19 cellular contexts compared by ENCODE assay signal in genomic region chr3:145170101-145170500, GRCh38.
"Had no signal": no experiment of that assay in that cellular context is flagged by ENCODE, and none has a peak within 500 bp of the region (broad histone marks: within the 10 kb centered on the region; RNA-seq: fewer than 3 reads in every experiment).

No MANE protein-coding gene starts in this region.

- H3K9me3 ChIP-seq: esophagus muscularis mucosa, gastrocnemius medialis, prostate gland, spleen, thoracic aorta had no signal

- H3K27ac ChIP-seq: esophagus muscularis mucosa, gastrocnemius medialis, prostate gland, spleen, thoracic aorta had no signal

- H3K36me3 ChIP-seq: esophagus muscularis mucosa, gastrocnemius medialis, prostate gland, spleen, thoracic aorta had no signal

- H3K27me3 ChIP-seq: esophagus muscularis mucosa, gastrocnemius medialis, spleen had no signal

- H3K4me3 ChIP-seq: esophagus muscularis mucosa, gastrocnemius medialis, prostate gland, spleen, thoracic aorta had no signal

- H3K4me1 ChIP-seq: gastrocnemius medialis, prostate gland, spleen had no signal

- DNase-seq: activated CD4-positive, alpha-beta memory T cell treated with anti-CD3 and anti-CD28 coated beads, Interleukin-2, amount 10 ng/mL, durations not matched to agents 7 days and 5 days; activated CD4-positive, alpha-beta T cell treated with anti-CD3 and anti-CD28 coated beads for 4 hours; activated CD4-positive, CD25-positive, alpha-beta regulatory T cell; activated effector memory CD4-positive, alpha-beta T cell treated with Interleukin-2 at 50 U/mL for 16 hours; activated naive CD4-positive, alpha-beta T cell treated with anti-CD3 and anti-CD28 coated beads, Interleukin-2, amount 10 ng/mL, durations not matched to agents 7 days and 5 days; activated T-cell treated with anti-CD3 and anti-CD28 coated beads, Interleukin-2, amount 50 U/mL, for 72 hours; amygdala; effector memory CD8-positive, alpha-beta T cell; gastrocnemius medialis; hypothalamus; left cardiac atrium; naive B cell; spleen; stimulated activated CD4-positive, alpha-beta T cell treated with anti-CD3 and anti-CD28 coated beads, Interleukin-4, amount 100 ng/mL, for 1 hour; stimulated activated naive CD4-positive, alpha-beta T cell had no signal

- ATAC-seq: activated T-cell treated with anti-CD3 and anti-CD28 coated beads, Interleukin-2, amount 50 U/mL, for 72 hours; effector memory CD8-positive, alpha-beta T cell; gastrocnemius medialis; left cardiac atrium had no signal

- FAIRE-seq: colon had no signal
